Comparison of ENCODE assay signal across 1 cellular context in the genomic region with DNA sequence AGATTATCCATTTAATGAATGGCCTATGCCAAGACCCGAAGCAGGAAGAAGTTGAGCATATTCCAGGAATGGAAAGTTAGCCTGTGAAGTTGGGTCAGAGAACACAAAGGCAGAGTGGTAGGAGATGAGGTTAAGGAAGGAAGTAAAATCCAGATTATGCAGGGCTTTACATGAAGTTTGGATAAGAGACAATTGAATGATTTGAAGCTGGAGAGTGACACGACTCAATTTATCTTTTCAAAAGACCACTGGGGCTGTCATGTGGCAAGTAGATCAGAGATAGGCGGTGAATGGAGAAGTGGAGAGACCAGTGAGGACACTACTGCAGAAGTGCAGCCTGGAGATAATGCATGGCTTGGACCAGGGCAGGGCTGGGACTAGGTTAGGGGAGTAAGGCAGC.
TF ChIP-seq lines count a peak whose summit lies in the region.

No MANE protein-coding gene starts in this region.

TF ChIP-seq in K562, 482 proteins besides CTCF, POLR2A, EP300 and RAD21 (continued from another document and continues in another):
- TF ChIP-seq CBX3 (IDR thresholded peaks at IDR 0.05; ENCODE audit: borderline replicate concordance in 1 of 2, low read length in 2 of 2) (peak in 1 of 2 experiments; percentile 40; a peak in 1 of 3 replicates), SMARCA4 (IDR thresholded peaks at IDR 0.05) (peak; percentile 78), MEIS2 (IDR thresholded peaks at IDR 0.05; ENCODE audit: partially characterized antibody) (peak; percentile 95), HDAC1 (IDR thresholded peaks at IDR 0.05) (peak in 1 of 2 experiments; percentile 85; a peak in 2 of 4 replicates), TOE1 (IDR thresholded peaks at IDR 0.05; ENCODE audit: borderline replicate concordance) (peak; percentile 35; the same call in 1 of the 2 replicates), TOE1 (CRISPR knock-in tag; IDR thresholded peaks at IDR 0.05; ENCODE audit: borderline replicate concordance, low read depth) (no peak), MTA1 (IDR thresholded peaks at IDR 0.05; ENCODE audit: borderline replicate concordance) (peak; percentile 64; the same call in 1 of the 2 replicates), ZBTB2 (IDR thresholded peaks at IDR 0.05) (0 out of 2 replicates have a peak, but pooled peaks have one; percentile 46), KLF10 (CRISPR knock-in tag; IDR thresholded peaks at IDR 0.05) (no peak), MIER1 (IDR thresholded peaks at IDR 0.05; ENCODE audit: low read depth) (0 out of 2 replicates have a peak, but pooled peaks have one; percentile 25), PKNOX1 (IDR thresholded peaks at IDR 0.05) (peak; percentile 87), LARP7 (IDR thresholded peaks at IDR 0.05) (no peak), ZNF507 (tag; conservative IDR thresholded peaks at IDR 0.05) (no peak), PHB (CRISPR knock-in tag; IDR thresholded peaks at IDR 0.05) (no peak), TRIM24 (IDR thresholded peaks at IDR 0.05) (peak in 1 of 2 experiments; percentile 47; a peak in 1 of 4 replicates), SPI1 (IDR thresholded peaks at IDR 0.05; ENCODE audit: borderline replicate concordance, low read depth, low read length) (peak; percentile 89), LEF1 (IDR thresholded peaks at IDR 0.05) (peak; percentile 58), JUND (IDR thresholded peaks at IDR 0.05; ENCODE audit: borderline replicate concordance, low read depth, low read length) (peak; percentile 30; the same call in 1 of the 2 replicates), JUND (tag; IDR thresholded peaks at IDR 0.05; ENCODE audit: borderline replicate concordance, low read depth, low read length) (peak; percentile 55; the same call in 1 of the 3 replicates), CC2D1A (IDR thresholded peaks at IDR 0.05) (0 out of 2 replicates have a peak, but pooled peaks have one; percentile 17), PBX2 (CRISPR knock-in tag; IDR thresholded peaks at IDR 0.05; ENCODE audit: low read depth) (no peak), PBX2 (tag; conservative IDR thresholded peaks at IDR 0.05; ENCODE audit: low read depth) (peak; percentile 88), RCOR1 (IDR thresholded peaks at IDR 0.05; ENCODE audit: borderline replicate concordance in 1 of 2, low read depth in 2 of 2, low read length in 2 of 2) (peak in 1 of 2 experiments; percentile 65; a peak in 1 of 4 replicates), SOX6 (IDR thresholded peaks at IDR 0.05) (peak; percentile 78; the same call in 1 of the 2 replicates), ZNF707 (CRISPR knock-in tag; conservative IDR thresholded peaks at IDR 0.05) (no peak), ZNF318 (IDR thresholded peaks at IDR 0.05; ENCODE audit: borderline replicate concordance in 1 of 2, low read depth in 1 of 2) (peak in 1 of 2 experiments; percentile 21; a peak in 1 of 4 replicates), ZHX1 (conservative IDR thresholded peaks at IDR 0.05; ENCODE audit: low read length) (no peak), ZKSCAN1 (IDR thresholded peaks at IDR 0.05; ENCODE audit: low read depth, low read length) (peak; percentile 50; the same call in 1 of the 2 replicates), CREM (IDR thresholded peaks at IDR 0.05; ENCODE audit: low read depth) (peak; percentile 44; the same call in 1 of the 2 replicates), ZNF75A (CRISPR knock-in tag; IDR thresholded peaks at IDR 0.05) (0 out of 2 replicates have a peak, but pooled peaks have one; percentile 16), NFE2 (IDR thresholded peaks at IDR 0.05; ENCODE audit: low read depth) (peak; percentile 57), ETV6 (IDR thresholded peaks at IDR 0.05; ENCODE audit: borderline replicate concordance in 1 of 2, low read depth in 2 of 2, low read length in 1 of 2) (peak in 1 of 2 experiments; percentile 23; a peak in 1 of 4 replicates), ETV6 (CRISPR knock-in tag; IDR thresholded peaks at IDR 0.05; ENCODE audit: borderline replicate concordance) (no peak)
- TF ChIP-seq, protein P1, sequence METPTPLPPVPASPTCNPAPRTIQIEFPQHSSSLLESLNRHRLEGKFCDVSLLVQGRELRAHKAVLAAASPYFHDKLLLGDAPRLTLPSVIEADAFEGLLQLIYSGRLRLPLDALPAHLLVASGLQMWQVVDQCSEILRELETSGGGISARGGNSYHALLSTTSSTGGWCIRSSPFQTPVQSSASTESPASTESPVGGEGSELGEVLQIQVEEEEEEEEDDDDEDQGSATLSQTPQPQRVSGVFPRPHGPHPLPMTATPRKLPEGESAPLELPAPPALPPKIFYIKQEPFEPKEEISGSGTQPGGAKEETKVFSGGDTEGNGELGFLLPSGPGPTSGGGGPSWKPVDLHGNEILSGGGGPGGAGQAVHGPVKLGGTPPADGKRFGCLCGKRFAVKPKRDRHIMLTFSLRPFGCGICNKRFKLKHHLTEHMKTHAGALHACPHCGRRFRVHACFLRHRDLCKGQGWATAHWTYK (CRISPR knock-in tag; IDR thresholded peaks at IDR 0.05), result 0 out of 2 replicates have a peak, but pooled peaks have one; percentile 77
- TF ChIP-seq, protein P2, sequence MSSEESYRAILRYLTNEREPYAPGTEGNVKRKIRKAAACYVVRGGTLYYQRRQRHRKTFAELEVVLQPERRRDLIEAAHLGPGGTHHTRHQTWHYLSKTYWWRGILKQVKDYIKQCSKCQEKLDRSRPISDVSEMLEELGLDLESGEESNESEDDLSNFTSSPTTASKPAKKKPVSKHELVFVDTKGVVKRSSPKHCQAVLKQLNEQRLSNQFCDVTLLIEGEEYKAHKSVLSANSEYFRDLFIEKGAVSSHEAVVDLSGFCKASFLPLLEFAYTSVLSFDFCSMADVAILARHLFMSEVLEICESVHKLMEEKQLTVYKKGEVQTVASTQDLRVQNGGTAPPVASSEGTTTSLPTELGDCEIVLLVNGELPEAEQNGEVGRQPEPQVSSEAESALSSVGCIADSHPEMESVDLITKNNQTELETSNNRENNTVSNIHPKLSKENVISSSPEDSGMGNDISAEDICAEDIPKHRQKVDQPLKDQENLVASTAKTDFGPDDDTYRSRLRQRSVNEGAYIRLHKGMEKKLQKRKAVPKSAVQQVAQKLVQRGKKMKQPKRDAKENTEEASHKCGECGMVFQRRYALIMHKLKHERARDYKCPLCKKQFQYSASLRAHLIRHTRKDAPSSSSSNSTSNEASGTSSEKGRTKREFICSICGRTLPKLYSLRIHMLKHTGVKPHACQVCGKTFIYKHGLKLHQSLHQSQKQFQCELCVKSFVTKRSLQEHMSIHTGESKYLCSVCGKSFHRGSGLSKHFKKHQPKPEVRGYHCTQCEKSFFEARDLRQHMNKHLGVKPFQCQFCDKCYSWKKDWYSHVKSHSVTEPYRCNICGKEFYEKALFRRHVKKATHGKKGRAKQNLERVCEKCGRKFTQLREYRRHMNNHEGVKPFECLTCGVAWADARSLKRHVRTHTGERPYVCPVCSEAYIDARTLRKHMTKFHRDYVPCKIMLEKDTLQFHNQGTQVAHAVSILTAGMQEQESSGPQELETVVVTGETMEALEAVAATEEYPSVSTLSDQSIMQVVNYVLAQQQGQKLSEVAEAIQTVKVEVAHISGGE (CRISPR knock-in tag; IDR thresholded peaks at IDR 0.05), result peak in 1 of 3 experiments; percentile 25; a peak in 1 of 6 replicates
